1 cellular context compared by ENCODE assay signal in genomic region chr10:86535057-86535882, GRCh38.
TF ChIP-seq lines count a peak whose summit lies in the region.

No MANE protein-coding gene starts in this region.

TF ChIP-seq in HepG2, 621 proteins besides CTCF, POLR2A, EP300 and RAD21 (continued from another document and continues in another):
- no peak for TF ChIP-seq AFF4 (CRISPR knock-in tag; IDR thresholded peaks at IDR 0.05)
- TF ChIP-seq MAZ (IDR thresholded peaks at IDR 0.05; ENCODE audit: borderline replicate concordance, low read depth, low read length): no peak
- TF ChIP-seq MAZ (CRISPR knock-in tag; IDR thresholded peaks at IDR 0.05; ENCODE audit: low read depth): peak; percentile 52; the same call in 1 of the 2 replicates
- TF ChIP-seq ZNF414 (CRISPR knock-in tag; IDR thresholded peaks at IDR 0.05): 0 out of 2 replicates have a peak, but pooled peaks have one; percentile 39
- TF ChIP-seq, protein P1, sequence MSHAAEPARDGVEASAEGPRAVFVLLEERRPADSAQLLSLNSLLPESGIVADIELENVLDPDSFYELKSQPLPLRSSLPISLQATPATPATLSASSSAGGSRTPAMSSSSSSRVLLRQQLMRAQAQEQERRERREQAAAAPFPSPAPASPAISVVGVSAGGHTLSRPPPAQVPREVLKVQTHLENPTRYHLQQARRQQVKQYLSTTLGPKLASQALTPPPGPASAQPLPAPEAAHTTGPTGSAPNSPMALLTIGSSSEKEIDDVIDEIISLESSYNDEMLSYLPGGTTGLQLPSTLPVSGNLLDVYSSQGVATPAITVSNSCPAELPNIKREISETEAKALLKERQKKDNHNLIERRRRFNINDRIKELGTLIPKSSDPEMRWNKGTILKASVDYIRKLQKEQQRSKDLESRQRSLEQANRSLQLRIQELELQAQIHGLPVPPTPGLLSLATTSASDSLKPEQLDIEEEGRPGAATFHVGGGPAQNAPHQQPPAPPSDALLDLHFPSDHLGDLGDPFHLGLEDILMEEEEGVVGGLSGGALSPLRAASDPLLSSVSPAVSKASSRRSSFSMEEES (CRISPR knock-in tag; IDR thresholded peaks at IDR 0.05): no peak
- TF ChIP-seq ARID4A (CRISPR knock-in tag; IDR thresholded peaks at IDR 0.05; ENCODE audit: borderline replicate concordance): peak; percentile 73; the same call in 1 of the 2 replicates
- peak; percentile 77 for TF ChIP-seq SAP130 (CRISPR knock-in tag; IDR thresholded peaks at IDR 0.05; ENCODE audit: low read depth)
- peak; percentile 63 for TF ChIP-seq SALL1 (CRISPR knock-in tag; IDR thresholded peaks at IDR 0.05)
- TF ChIP-seq ZBTB14 (CRISPR knock-in tag; IDR thresholded peaks at IDR 0.05): no peak
- TF ChIP-seq ARNT (IDR thresholded peaks at IDR 0.05): no peak
- TF ChIP-seq POLR2AphosphoS5 (IDR thresholded peaks at IDR 0.05; ENCODE audit: low read depth, low read length): no peak
- no peak for TF ChIP-seq ZNF160 (CRISPR knock-in tag; IDR thresholded peaks at IDR 0.05)
- no peak for TF ChIP-seq ZNF441 (CRISPR knock-in tag; IDR thresholded peaks at IDR 0.05; ENCODE audit: borderline replicate concordance)
- TF ChIP-seq, protein P2, sequence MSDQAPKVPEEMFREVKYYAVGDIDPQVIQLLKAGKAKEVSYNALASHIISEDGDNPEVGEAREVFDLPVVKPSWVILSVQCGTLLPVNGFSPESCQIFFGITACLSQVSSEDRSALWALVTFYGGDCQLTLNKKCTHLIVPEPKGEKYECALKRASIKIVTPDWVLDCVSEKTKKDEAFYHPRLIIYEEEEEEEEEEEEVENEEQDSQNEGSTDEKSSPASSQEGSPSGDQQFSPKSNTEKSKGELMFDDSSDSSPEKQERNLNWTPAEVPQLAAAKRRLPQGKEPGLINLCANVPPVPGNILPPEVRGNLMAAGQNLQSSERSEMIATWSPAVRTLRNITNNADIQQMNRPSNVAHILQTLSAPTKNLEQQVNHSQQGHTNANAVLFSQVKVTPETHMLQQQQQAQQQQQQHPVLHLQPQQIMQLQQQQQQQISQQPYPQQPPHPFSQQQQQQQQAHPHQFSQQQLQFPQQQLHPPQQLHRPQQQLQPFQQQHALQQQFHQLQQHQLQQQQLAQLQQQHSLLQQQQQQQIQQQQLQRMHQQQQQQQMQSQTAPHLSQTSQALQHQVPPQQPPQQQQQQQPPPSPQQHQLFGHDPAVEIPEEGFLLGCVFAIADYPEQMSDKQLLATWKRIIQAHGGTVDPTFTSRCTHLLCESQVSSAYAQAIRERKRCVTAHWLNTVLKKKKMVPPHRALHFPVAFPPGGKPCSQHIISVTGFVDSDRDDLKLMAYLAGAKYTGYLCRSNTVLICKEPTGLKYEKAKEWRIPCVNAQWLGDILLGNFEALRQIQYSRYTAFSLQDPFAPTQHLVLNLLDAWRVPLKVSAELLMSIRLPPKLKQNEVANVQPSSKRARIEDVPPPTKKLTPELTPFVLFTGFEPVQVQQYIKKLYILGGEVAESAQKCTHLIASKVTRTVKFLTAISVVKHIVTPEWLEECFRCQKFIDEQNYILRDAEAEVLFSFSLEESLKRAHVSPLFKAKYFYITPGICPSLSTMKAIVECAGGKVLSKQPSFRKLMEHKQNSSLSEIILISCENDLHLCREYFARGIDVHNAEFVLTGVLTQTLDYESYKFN (CRISPR knock-in tag; conservative IDR thresholded peaks at IDR 0.05): peak; percentile 58; the same call in 1 of the 2 replicates
- TF ChIP-seq RBFOX2 (IDR thresholded peaks at IDR 0.05; ENCODE audit: low read depth, low read length): peak; percentile 72
- TF ChIP-seq CENPT (CRISPR knock-in tag; IDR thresholded peaks at IDR 0.05; ENCODE audit: low read depth): no peak
- TF ChIP-seq, protein P3, sequence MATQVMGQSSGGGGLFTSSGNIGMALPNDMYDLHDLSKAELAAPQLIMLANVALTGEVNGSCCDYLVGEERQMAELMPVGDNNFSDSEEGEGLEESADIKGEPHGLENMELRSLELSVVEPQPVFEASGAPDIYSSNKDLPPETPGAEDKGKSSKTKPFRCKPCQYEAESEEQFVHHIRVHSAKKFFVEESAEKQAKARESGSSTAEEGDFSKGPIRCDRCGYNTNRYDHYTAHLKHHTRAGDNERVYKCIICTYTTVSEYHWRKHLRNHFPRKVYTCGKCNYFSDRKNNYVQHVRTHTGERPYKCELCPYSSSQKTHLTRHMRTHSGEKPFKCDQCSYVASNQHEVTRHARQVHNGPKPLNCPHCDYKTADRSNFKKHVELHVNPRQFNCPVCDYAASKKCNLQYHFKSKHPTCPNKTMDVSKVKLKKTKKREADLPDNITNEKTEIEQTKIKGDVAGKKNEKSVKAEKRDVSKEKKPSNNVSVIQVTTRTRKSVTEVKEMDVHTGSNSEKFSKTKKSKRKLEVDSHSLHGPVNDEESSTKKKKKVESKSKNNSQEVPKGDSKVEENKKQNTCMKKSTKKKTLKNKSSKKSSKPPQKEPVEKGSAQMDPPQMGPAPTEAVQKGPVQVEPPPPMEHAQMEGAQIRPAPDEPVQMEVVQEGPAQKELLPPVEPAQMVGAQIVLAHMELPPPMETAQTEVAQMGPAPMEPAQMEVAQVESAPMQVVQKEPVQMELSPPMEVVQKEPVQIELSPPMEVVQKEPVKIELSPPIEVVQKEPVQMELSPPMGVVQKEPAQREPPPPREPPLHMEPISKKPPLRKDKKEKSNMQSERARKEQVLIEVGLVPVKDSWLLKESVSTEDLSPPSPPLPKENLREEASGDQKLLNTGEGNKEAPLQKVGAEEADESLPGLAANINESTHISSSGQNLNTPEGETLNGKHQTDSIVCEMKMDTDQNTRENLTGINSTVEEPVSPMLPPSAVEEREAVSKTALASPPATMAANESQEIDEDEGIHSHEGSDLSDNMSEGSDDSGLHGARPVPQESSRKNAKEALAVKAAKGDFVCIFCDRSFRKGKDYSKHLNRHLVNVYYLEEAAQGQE (IDR thresholded peaks at IDR 0.05; ENCODE audit: borderline replicate concordance in 1 of 2, low read depth in 1 of 2, low read length in 2 of 2): no peak
- peak; percentile 65; the same call in 1 of the 2 replicates for TF ChIP-seq NFKB2 (CRISPR knock-in tag; IDR thresholded peaks at IDR 0.05; ENCODE audit: borderline replicate concordance)
- TF ChIP-seq YEATS4 (CRISPR knock-in tag; IDR thresholded peaks at IDR 0.05; ENCODE audit: borderline replicate concordance): peak; percentile 57; the same call in 1 of the 2 replicates
- TF ChIP-seq, protein P4, sequence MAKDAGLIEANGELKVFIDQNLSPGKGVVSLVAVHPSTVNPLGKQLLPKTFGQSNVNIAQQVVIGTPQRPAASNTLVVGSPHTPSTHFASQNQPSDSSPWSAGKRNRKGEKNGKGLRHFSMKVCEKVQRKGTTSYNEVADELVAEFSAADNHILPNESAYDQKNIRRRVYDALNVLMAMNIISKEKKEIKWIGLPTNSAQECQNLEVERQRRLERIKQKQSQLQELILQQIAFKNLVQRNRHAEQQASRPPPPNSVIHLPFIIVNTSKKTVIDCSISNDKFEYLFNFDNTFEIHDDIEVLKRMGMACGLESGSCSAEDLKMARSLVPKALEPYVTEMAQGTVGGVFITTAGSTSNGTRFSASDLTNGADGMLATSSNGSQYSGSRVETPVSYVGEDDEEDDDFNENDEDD (CRISPR knock-in tag; IDR thresholded peaks at IDR 0.05; ENCODE audit: borderline replicate concordance): peak; percentile 39; the same call in 1 of the 2 replicates
- no peak for TF ChIP-seq ETV6 (CRISPR knock-in tag; conservative IDR thresholded peaks at IDR 0.05)
- TF ChIP-seq, protein P5, sequence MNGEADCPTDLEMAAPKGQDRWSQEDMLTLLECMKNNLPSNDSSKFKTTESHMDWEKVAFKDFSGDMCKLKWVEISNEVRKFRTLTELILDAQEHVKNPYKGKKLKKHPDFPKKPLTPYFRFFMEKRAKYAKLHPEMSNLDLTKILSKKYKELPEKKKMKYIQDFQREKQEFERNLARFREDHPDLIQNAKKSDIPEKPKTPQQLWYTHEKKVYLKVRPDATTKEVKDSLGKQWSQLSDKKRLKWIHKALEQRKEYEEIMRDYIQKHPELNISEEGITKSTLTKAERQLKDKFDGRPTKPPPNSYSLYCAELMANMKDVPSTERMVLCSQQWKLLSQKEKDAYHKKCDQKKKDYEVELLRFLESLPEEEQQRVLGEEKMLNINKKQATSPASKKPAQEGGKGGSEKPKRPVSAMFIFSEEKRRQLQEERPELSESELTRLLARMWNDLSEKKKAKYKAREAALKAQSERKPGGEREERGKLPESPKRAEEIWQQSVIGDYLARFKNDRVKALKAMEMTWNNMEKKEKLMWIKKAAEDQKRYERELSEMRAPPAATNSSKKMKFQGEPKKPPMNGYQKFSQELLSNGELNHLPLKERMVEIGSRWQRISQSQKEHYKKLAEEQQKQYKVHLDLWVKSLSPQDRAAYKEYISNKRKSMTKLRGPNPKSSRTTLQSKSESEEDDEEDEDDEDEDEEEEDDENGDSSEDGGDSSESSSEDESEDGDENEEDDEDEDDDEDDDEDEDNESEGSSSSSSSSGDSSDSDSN (CRISPR knock-in tag; IDR thresholded peaks at IDR 0.05): peak; percentile 77; the same call in 1 of the 2 replicates
- TF ChIP-seq ZNF670 (CRISPR knock-in tag; IDR thresholded peaks at IDR 0.05; ENCODE audit: borderline replicate concordance): no peak
- TF ChIP-seq ZNF619 (CRISPR knock-in tag; IDR thresholded peaks at IDR 0.05): no peak
- no peak for TF ChIP-seq ZEB1 (IDR thresholded peaks at IDR 0.05; ENCODE audit: insufficient replicate concordance, low read depth)
- peak; percentile 23 for TF ChIP-seq MED8 (CRISPR knock-in tag; IDR thresholded peaks at IDR 0.05; ENCODE audit: insufficient replicate concordance)
